1 cellular context compared by ENCODE assay signal in the genomic region with DNA sequence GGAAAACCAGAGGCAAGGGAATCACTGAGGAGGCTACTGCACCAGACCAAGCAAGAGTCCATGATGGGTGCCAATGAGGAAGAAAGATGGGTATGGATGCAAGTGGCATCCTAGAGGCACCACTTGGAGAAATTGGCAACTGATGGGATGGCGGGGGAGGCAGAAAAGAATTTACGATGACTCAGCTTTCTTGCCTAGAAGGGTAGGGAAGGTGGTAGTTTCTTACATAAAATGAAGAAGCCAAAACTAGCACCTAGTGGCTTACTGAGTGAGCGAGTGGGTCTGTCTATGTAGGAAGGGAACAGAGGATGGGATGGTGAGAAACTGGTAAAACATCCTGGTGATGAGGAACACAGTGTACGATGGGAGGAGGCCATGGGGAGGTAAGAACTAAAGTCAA.
TF ChIP-seq lines count a peak whose summit lies in the region.

No MANE protein-coding gene starts in this region.

TF ChIP-seq in HepG2, 621 proteins besides CTCF, POLR2A, EP300 and RAD21 (continued from another document):
- TF ChIP-seq, protein P1, sequence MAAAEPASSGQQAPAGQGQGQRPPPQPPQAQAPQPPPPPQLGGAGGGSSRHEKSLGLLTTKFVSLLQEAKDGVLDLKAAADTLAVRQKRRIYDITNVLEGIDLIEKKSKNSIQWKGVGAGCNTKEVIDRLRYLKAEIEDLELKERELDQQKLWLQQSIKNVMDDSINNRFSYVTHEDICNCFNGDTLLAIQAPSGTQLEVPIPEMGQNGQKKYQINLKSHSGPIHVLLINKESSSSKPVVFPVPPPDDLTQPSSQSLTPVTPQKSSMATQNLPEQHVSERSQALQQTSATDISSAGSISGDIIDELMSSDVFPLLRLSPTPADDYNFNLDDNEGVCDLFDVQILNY (CRISPR knock-in tag; conservative IDR thresholded peaks at IDR 0.05) = no peak
- TF ChIP-seq NFE2L2 (IDR thresholded peaks at IDR 0.05; ENCODE audit: low read length) (peak; percentile 23; the same call in 1 of the 2 replicates), MAFF (IDR thresholded peaks at IDR 0.05; ENCODE audit: low read depth, low read length) (peak; percentile 94)
